Comparison of ENCODE assay signal across 1 cellular context in the genomic region with DNA sequence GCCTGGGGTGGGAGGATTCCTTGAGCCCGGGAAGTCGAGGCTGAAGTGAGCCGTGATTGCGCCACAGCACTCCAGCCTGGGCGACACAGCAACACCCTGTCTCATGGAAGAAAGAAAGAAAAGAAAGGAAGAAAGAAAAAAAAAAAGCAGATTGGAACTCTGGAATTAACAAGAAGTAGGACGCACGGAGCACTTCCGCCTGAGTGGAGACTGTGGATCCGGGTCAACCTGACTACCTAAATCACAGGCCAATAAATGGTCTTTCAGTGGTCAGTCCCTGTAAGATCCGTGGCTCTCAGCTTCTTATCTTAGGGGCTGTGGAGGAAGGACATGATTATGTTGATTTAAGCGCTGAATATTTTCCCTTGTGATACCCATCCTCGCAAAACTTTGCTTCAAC.
TF ChIP-seq lines count a peak whose summit lies in the region.

No MANE protein-coding gene starts in this region.

TF ChIP-seq in HepG2, 621 proteins besides CTCF, POLR2A, EP300 and RAD21:
- TF ChIP-seq CEBPB (IDR thresholded peaks at IDR 0.05; ENCODE audit: borderline replicate concordance, low read depth, low read length) = peak; percentile 23; the same call in 1 of the 2 replicates
- TF ChIP-seq, protein P1, sequence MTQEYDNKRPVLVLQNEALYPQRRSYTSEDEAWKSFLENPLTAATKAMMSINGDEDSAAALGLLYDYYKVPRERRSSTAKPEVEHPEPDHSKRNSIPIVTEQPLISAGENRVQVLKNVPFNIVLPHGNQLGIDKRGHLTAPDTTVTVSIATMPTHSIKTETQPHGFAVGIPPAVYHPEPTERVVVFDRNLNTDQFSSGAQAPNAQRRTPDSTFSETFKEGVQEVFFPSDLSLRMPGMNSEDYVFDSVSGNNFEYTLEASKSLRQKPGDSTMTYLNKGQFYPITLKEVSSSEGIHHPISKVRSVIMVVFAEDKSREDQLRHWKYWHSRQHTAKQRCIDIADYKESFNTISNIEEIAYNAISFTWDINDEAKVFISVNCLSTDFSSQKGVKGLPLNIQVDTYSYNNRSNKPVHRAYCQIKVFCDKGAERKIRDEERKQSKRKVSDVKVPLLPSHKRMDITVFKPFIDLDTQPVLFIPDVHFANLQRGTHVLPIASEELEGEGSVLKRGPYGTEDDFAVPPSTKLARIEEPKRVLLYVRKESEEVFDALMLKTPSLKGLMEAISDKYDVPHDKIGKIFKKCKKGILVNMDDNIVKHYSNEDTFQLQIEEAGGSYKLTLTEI (CRISPR knock-in tag; conservative IDR thresholded peaks at IDR 0.05) = no peak
- 0 out of 2 replicates have a peak, but pooled peaks have one; percentile 11 for TF ChIP-seq ZNF687 (CRISPR knock-in tag; IDR thresholded peaks at IDR 0.05)
- TF ChIP-seq KAT8 (CRISPR knock-in tag; IDR thresholded peaks at IDR 0.05) = peak; percentile 7; the same call in 1 of the 2 replicates
- TF ChIP-seq ZNF720 (CRISPR knock-in tag; IDR thresholded peaks at IDR 0.05) = no peak
- 0 out of 2 replicates have a peak, but pooled peaks have one; percentile 10 for TF ChIP-seq MEF2D (CRISPR knock-in tag; IDR thresholded peaks at IDR 0.05)
- no peak for TF ChIP-seq DNMT3B (CRISPR knock-in tag; conservative IDR thresholded peaks at IDR 0.05)
- TF ChIP-seq PBX2 (CRISPR knock-in tag; IDR thresholded peaks at IDR 0.05) = no peak
- no peak for TF ChIP-seq ZBTB1 (CRISPR knock-in tag; IDR thresholded peaks at IDR 0.05; ENCODE audit: borderline replicate concordance)
- no peak for TF ChIP-seq ZNF800 (CRISPR knock-in tag; IDR thresholded peaks at IDR 0.05)
- 0 out of 2 replicates have a peak, but pooled peaks have one; percentile 39 for TF ChIP-seq HDAC1 (CRISPR knock-in tag; IDR thresholded peaks at IDR 0.05)
- TF ChIP-seq TMF1 (CRISPR knock-in tag; IDR thresholded peaks at IDR 0.05; ENCODE audit: low read depth) = no peak
- TF ChIP-seq THAP11 (CRISPR knock-in tag; IDR thresholded peaks at IDR 0.05) = no peak
- no peak for TF ChIP-seq ZNF234 (CRISPR knock-in tag; conservative IDR thresholded peaks at IDR 0.05)
- peak; percentile 88 for TF ChIP-seq NR2C2 (CRISPR knock-in tag; IDR thresholded peaks at IDR 0.05; ENCODE audit: borderline replicate concordance)
- TF ChIP-seq ZNF574 (CRISPR knock-in tag; IDR thresholded peaks at IDR 0.05) = no peak
- no peak for TF ChIP-seq ZNF616 (CRISPR knock-in tag; IDR thresholded peaks at IDR 0.05; ENCODE audit: low read depth)
- no peak for TF ChIP-seq AGO1 (IDR thresholded peaks at IDR 0.05; ENCODE audit: low read depth, low read length, poor library complexity, severe bottlenecking)
- TF ChIP-seq ZNF460 (CRISPR knock-in tag; IDR thresholded peaks at IDR 0.05; ENCODE audit: borderline replicate concordance) = 0 out of 2 replicates have a peak, but pooled peaks have one; percentile 30
- TF ChIP-seq GABPB1 (CRISPR knock-in tag; IDR thresholded peaks at IDR 0.05) = 0 out of 2 replicates have a peak, but pooled peaks have one; percentile 35
- TF ChIP-seq SNAI1 (CRISPR knock-in tag; IDR thresholded peaks at IDR 0.05; ENCODE audit: borderline replicate concordance) = 0 out of 2 replicates have a peak, but pooled peaks have one; percentile 43
- TF ChIP-seq TCF7L2 (IDR thresholded peaks at IDR 0.05; ENCODE audit: low read depth, low read length) = no peak
- peak; percentile 28; the same call in 1 of the 2 replicates for TF ChIP-seq CEBPG (CRISPR knock-in tag; IDR thresholded peaks at IDR 0.05)
- TF ChIP-seq, protein P2, sequence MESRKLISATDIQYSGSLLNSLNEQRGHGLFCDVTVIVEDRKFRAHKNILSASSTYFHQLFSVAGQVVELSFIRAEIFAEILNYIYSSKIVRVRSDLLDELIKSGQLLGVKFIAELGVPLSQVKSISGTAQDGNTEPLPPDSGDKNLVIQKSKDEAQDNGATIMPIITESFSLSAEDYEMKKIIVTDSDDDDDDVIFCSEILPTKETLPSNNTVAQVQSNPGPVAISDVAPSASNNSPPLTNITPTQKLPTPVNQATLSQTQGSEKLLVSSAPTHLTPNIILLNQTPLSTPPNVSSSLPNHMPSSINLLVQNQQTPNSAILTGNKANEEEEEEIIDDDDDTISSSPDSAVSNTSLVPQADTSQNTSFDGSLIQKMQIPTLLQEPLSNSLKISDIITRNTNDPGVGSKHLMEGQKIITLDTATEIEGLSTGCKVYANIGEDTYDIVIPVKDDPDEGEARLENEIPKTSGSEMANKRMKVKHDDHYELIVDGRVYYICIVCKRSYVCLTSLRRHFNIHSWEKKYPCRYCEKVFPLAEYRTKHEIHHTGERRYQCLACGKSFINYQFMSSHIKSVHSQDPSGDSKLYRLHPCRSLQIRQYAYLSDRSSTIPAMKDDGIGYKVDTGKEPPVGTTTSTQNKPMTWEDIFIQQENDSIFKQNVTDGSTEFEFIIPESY (CRISPR knock-in tag; IDR thresholded peaks at IDR 0.05) = no peak
- TF ChIP-seq CHD4 (IDR thresholded peaks at IDR 0.05; ENCODE audit: borderline replicate concordance, low read length) = no peak
- no peak for TF ChIP-seq NCOA5 (CRISPR knock-in tag; IDR thresholded peaks at IDR 0.05)
- TF ChIP-seq JDP2 (CRISPR knock-in tag; IDR thresholded peaks at IDR 0.05; ENCODE audit: borderline replicate concordance) = no peak
- 0 out of 2 replicates have a peak, but pooled peaks have one; percentile 19 for TF ChIP-seq GABPA (IDR thresholded peaks at IDR 0.05; ENCODE audit: low read depth, low read length)
- peak; percentile 87 for TF ChIP-seq GABPA (CRISPR knock-in tag; IDR thresholded peaks at IDR 0.05; ENCODE audit: low read depth)
- no peak for TF ChIP-seq NR3C1 (CRISPR knock-in tag; IDR thresholded peaks at IDR 0.05)
- peak; percentile 22; the same call in 1 of the 2 replicates for TF ChIP-seq ZNF292 (CRISPR knock-in tag; IDR thresholded peaks at IDR 0.05; ENCODE audit: borderline replicate concordance, low read depth)
- no peak for TF ChIP-seq EZH2 (conservative IDR thresholded peaks at IDR 0.05; ENCODE audit: low read depth, low read length)
- no peak for TF ChIP-seq ZSCAN21 (CRISPR knock-in tag; IDR thresholded peaks at IDR 0.05; ENCODE audit: borderline replicate concordance)
- no peak for TF ChIP-seq NFKBIZ (CRISPR knock-in tag; IDR thresholded peaks at IDR 0.05)
